Comparison of ENCODE assay signal across 16 cellular contexts in the genomic region with DNA sequence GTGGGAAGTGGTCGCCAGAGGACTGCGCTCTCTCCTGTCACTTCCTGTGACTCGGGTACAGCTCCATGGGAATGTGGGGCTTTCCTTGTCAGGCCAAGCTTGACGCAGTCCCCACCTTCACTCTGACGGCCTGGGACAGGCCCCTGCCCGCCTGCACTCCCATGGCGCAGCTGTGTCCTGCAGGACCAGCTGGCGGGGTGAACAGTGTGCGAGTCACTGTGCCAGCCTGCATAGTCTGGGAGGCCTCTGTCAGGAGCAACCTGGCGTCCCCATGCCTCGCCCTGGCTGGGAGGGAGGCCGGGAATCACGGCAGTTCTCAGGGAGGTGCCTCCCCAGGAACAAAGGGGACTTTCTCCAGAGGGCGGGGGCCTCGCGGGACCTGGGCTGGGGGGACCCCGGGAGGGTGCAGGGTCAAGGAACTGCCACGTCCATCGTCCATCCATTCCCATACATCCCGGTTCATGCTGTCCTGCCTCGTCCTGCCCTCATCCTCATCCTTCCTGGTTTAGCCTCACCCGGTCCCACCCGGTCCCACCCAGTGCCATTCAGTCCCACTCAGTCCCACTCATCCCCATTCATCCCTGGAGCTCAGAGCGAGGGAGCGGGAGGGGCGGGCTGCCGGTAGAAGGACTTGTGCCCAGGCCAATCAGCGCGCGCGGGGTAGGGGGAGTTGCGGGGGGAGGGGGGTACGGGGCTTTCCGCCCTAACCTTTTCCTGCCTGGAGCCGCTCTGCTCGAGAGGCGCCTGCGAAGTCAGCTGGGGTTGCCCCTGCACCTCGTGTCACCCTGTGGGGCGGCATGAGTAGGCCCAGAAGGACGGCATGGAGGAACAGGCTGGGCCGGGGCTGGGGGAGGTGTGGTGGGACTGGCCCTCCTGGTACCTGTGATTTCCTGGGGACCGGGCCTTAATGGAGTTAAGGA. TPM values are rescaled to one million over a fixed set of nuclear protein-coding genes. Genes with fewer than 3 reads are reported as not detected.
DNase-seq lines count a peak whose midpoint lies in the region; ATAC-seq, FAIRE-seq and TF ChIP-seq lines count a peak whose summit lies in the region.
"Had no signal": no experiment of that assay in that cellular context is flagged by ENCODE, and none has a peak within 500 bp of the region (broad histone marks: within the 10 kb centered on the region; RNA-seq: fewer than 3 reads in every experiment).

No MANE protein-coding gene starts in this region.

- H3K27me3 Mint-ChIP-seq in astrocyte (ENCODE audit: low read depth, unreplicated experiment), result no peaks in the 10 kb centered on the region
- H3K27me3 Mint-ChIP-seq: activated T-helper 17 cell treated with anti-CD3 and anti-CD28 coated beads, Interleukin-2, amount 50 U/mL, for 72 hours; naive thymus-derived CD4-positive, alpha-beta T cell had no signal

- H3K27me3 ChIP-seq in HUES6 (ENCODE audit: control insufficient read depth, insufficient read depth, low read length) (no peaks in the 10 kb centered on the region), astrocyte (ENCODE audit: insufficient read depth, low read length) (no peaks in the 10 kb centered on the region)
- H3K27me3 ChIP-seq: spleen, thyroid gland had no signal

- no peak overlapping the region for H2AFZ ChIP-seq in astrocyte (ENCODE audit: low read depth, low read length)

- no peak overlapping the region for H3K4me3 Mint-ChIP-seq in astrocyte (ENCODE audit: unreplicated experiment)
- H3K4me3 Mint-ChIP-seq: naive thymus-derived CD4-positive, alpha-beta T cell; T-helper 2 cell treated with Interferon-gamma antibody and Interleukin-4, amounts not matched to agents 5 μg/mL and 100 μg/mL, for 36 hours had no signal

- H3K9ac ChIP-seq in HUES6 (ENCODE audit: low read length), result no peak overlapping the region
- no peak overlapping the region for H3K9ac ChIP-seq in astrocyte (ENCODE audit: low read length)

- H3K36me3 ChIP-seq in HUES6 (ENCODE audit: control insufficient read depth, insufficient read depth, low read length) (peaks cover 5% of the 10 kb centered on the region), astrocyte (ENCODE audit: insufficient read depth, low read length) (peaks cover 9% of the 10 kb centered on the region)

- TF ChIP-seq CTCF in astrocyte (IDR thresholded peaks at IDR 0.05; ENCODE audit: insufficient read depth, low read depth, low read length), result no peak

- no peaks in the 10 kb centered on the region for H3K4me1 Mint-ChIP-seq in astrocyte (ENCODE audit: low read depth, unreplicated experiment)

- no peak overlapping the region for H3K27ac ChIP-seq in HUES6 (ENCODE audit: low read depth, low read length)
- H3K27ac ChIP-seq in astrocyte (ENCODE audit: low read depth, low read length), result no peak overlapping the region
- H3K27ac ChIP-seq: spleen, thyroid gland had no signal

- H3K79me2 ChIP-seq in astrocyte (ENCODE audit: insufficient read depth, low read length), result peaks cover 17% of the 10 kb centered on the region

- no peak for FAIRE-seq in astrocyte (lab: Jason Lieb, UNC)

- peak overlapping the region; percentile 34 for H3K27ac Mint-ChIP-seq in astrocyte (ENCODE audit: unreplicated experiment)

- no peaks in the 10 kb centered on the region for H3K9me3 ChIP-seq in HUES6 (ENCODE audit: control insufficient read depth, insufficient read depth, low read depth, low read length)
- H3K9me3 ChIP-seq in astrocyte (ENCODE audit: insufficient read depth, low read depth, low read length), result no peaks in the 10 kb centered on the region
- no peaks in the 10 kb centered on the region for H3K9me3 ChIP-seq in iPS-18c (ENCODE audit: control insufficient read depth, insufficient read depth, low read length)
- H3K9me3 ChIP-seq: Caco-2, spleen, thyroid gland had no signal

- DNase-seq in astrocyte (ENCODE audit: low read depth), result no peak
- DNase-seq in retina, result peak; percentile 9
- DNase-seq in NCI-H1048 (lab: John Stamatoyannopoulos, UW), result no peak
- no peak for DNase-seq in germinal center (ENCODE audit: low spot score)
- DNase-seq: Caco-2; effector memory CD4-positive, alpha-beta T cell; naive thymus-derived CD4-positive, alpha-beta T cell; spleen; thyroid gland had no signal

- peaks cover 11% of the 10 kb centered on the region for H3K9me3 Mint-ChIP-seq in astrocyte (ENCODE audit: unreplicated experiment)
- H3K9me3 Mint-ChIP-seq: activated T-helper 17 cell treated with anti-CD3 and anti-CD28 coated beads, Interleukin-2, amount 50 U/mL, for 72 hours; naive thymus-derived CD4-positive, alpha-beta T cell; T-helper 2 cell treated with Interferon-gamma antibody and Interleukin-4, amounts not matched to agents 5 μg/mL and 100 μg/mL, for 36 hours had no signal

- peaks cover 21% of the 10 kb centered on the region for H3K36me3 Mint-ChIP-seq in astrocyte (ENCODE audit: low read depth, unreplicated experiment)

- H3K4me3 ChIP-seq in HUES6 (ENCODE audit: low read depth, low read length) (peak overlapping the region; percentile 38), astrocyte (ENCODE audit: insufficient read depth, low read depth, low read length) (no peak overlapping the region), iPS-18c (ENCODE audit: insufficient read depth, low read depth, low read length) (peak overlapping the region; percentile 20; the same call in 1 of the 2 replicates)
- H3K4me3 ChIP-seq: spleen, thyroid gland had no signal

- peaks cover 40% of the 10 kb centered on the region for H4K20me1 ChIP-seq in astrocyte (ENCODE audit: insufficient read depth, low read length)

- H3K4me1 ChIP-seq in HUES6 (ENCODE audit: control insufficient read depth, insufficient read depth, low read length) (0 out of 2 replicates have a peak, but pooled peaks cover 14% of the 10 kb centered on the region), astrocyte (ENCODE audit: insufficient read depth, low read length) (peaks cover 6% of the 10 kb centered on the region)

- ATAC-seq in GM19397 (IDR thresholded peaks at IDR 0.05; ENCODE audit: unreplicated experiment) (no peak), HG03469 (IDR thresholded peaks at IDR 0.05; ENCODE audit: unreplicated experiment) (no peak)
- ATAC-seq: activated T-helper 17 cell treated with anti-CD3 and anti-CD28 coated beads, Interleukin-2, amount 50 U/mL, for 72 hours; naive thymus-derived CD4-positive, alpha-beta T cell had no signal

- no peak overlapping the region for H3K4me2 ChIP-seq in astrocyte (ENCODE audit: low read length)

RNA-seq across cellular contexts. Expression of gene FLYWCH1, which starts 13.4 kb away (rescaled TPM):
- 53.4 and 58.9 TPM in 2 replicates for total RNA-seq in astrocyte

RNA-seq across cellular contexts. Expression of gene KREMEN2, which starts 38.9 kb away (rescaled TPM):
- total RNA-seq in astrocyte, result 7.5 and 8.0 TPM in 2 replicates
- total RNA-seq: activated T-helper 17 cell treated with anti-CD3 and anti-CD28 coated beads, Interleukin-2, amount 50 U/mL, for 72 hours; naive thymus-derived CD4-positive, alpha-beta T cell; posterior vena cava; thyroid gland had no signal

RNA-seq across cellular contexts. Expression of gene FLYWCH2, which starts 42.1 kb away (rescaled TPM):
- total RNA-seq in astrocyte, result 36.5 and 40.7 TPM in 2 replicates

RNA-seq across cellular contexts. Expression of gene PAQR4, which starts 44.0 kb away (rescaled TPM):
- 4.8 and 5.4 TPM in 2 replicates for total RNA-seq in astrocyte

RNA-seq across cellular contexts. Expression of gene PKMYT1, which starts 55.1 kb away (rescaled TPM):
- 3.9 TPM in 2 replicates for total RNA-seq in astrocyte
